In genomic region chr9:99076483-99077171, GRCh38 we compare ENCODE assay signal across 9 cellular contexts. TPM values are rescaled to one million over a fixed set of nuclear protein-coding genes. Genes with fewer than 3 reads are reported as not detected.
DNase-seq lines count a peak whose midpoint lies in the region; ATAC-seq and TF ChIP-seq lines count a peak whose summit lies in the region.
"Had no signal": no experiment of that assay in that cellular context is flagged by ENCODE, and none has a peak within 500 bp of the region (broad histone marks: within the 10 kb centered on the region; RNA-seq: fewer than 3 reads in every experiment).

No MANE protein-coding gene starts in this region.

- H3K9me2 ChIP-seq in Karpas-422 (replicated peaks; ENCODE audit: insufficient read depth, low read length): no peaks in the 10 kb centered on the region

- no peak overlapping the region for H3K9ac ChIP-seq in Karpas-422 (ENCODE audit: low read length)

- H3K4me3 ChIP-seq in CD8-positive, alpha-beta T cell (ENCODE audit: low read depth, low read length): no peak overlapping the region
- H3K4me3 ChIP-seq in Karpas-422 (ENCODE audit: low read length) (no peak overlapping the region), mucosa of descending colon (no peak overlapping the region), coronary artery (no peak overlapping the region)
- H3K4me3 ChIP-seq: pancreas had no signal

- peak overlapping the region; percentile 91; the same call in 1 of the 2 replicates for H2AFZ ChIP-seq in Karpas-422 (ENCODE audit: low read length)

- POLR2A ChIA-PET in CD8-positive, alpha-beta T cell (lab: Charles Lee): interaction anchor here (1.0 to 2.2 kb wide), 8 partner anchors 10 to 74 kb away, joined by 3 to 19 read pairs (median 3); partner anchors contain the start of gene TGFBR1

- H3K27me3 ChIP-seq in CD8-positive, alpha-beta T cell (ENCODE audit: insufficient read depth, low read length): no peaks in the 10 kb centered on the region
- no peaks in the 10 kb centered on the region for H3K27me3 ChIP-seq in Karpas-422 (ENCODE audit: low read length)
- H3K27me3 ChIP-seq: pancreas had no signal

- peak overlapping the region; percentile 33 for H3K4me3 Mint-ChIP-seq in CD8-positive, alpha-beta T cell
- H3K4me3 Mint-ChIP-seq in activated T-cell treated with anti-CD3 and anti-CD28 coated beads, Interleukin-2, amount 50 U/mL, for 4 hours: peak overlapping the region; percentile 23

- H4K20me1 ChIP-seq in Karpas-422 (ENCODE audit: insufficient read depth, low read depth, low read length): no peaks in the 10 kb centered on the region

- intact Hi-C loops in CD8-positive, alpha-beta T cell (cut with DNase I, micrococcal nuclease): loop anchor here (1.0 to 5.0 kb wide), 4 partner anchors 17 to 34 kb away; no protein-coding TSS in a partner anchor
- intact Hi-C loops in mucosa of descending colon (cut with DNase I, micrococcal nuclease): no loop called here

- CTCF ChIA-PET in CD8-positive, alpha-beta T cell (lab: Charles Lee): interaction anchor here (1.0 to 2.8 kb wide), 4 partner anchors 9 to 65 kb away, joined by 3 to 14 read pairs (median 4); no protein-coding TSS in a partner anchor

- H3K9me3 ChIP-seq in CD8-positive, alpha-beta T cell (ENCODE audit: low read length): no peaks in the 10 kb centered on the region
- H3K9me3 ChIP-seq in Karpas-422 (ENCODE audit: low read length) (no peaks in the 10 kb centered on the region), mucosa of descending colon (no peaks in the 10 kb centered on the region)
- H3K9me3 ChIP-seq: pancreas had no signal

- no peak overlapping the region for H3K4me2 ChIP-seq in Karpas-422 (ENCODE audit: low read depth, low read length, poor library complexity, severe bottlenecking)

- DNase-seq in CD8-positive, alpha-beta T cell: peak in 6 of 7 experiments; percentile 46 to 79 (median 58)
- no peak for DNase-seq in Karpas-422
- DNase-seq in activated T-cell treated with anti-CD3 and anti-CD28 coated beads, Interleukin-2, amount 50 U/mL, for 4 hours: peak; percentile 25
- DNase-seq in mucosa of descending colon: peak; percentile 30 to 70 (median 43)
- no peak for DNase-seq in coronary artery (ENCODE audit: low spot score)
- DNase-seq in mesenteric fat pad (ENCODE audit: low spot score): no peak
- no peak for DNase-seq in NCI-H2029 (lab: John Stamatoyannopoulos, UW)
- DNase-seq: pancreas had no signal

- no peaks in the 10 kb centered on the region for H3K79me2 ChIP-seq in Karpas-422 (ENCODE audit: low read length)

- no peak for TF ChIP-seq CTCF in CD8-positive, alpha-beta T cell (IDR thresholded peaks at IDR 0.05)
- TF ChIP-seq CTCF in mucosa of descending colon (IDR thresholded peaks at IDR 0.05) (no peak), coronary artery (IDR thresholded peaks at IDR 0.05) (no peak)

- ATAC-seq in CD8-positive, alpha-beta T cell: peak; percentile 98
- ATAC-seq in activated T-cell treated with anti-CD3 and anti-CD28 coated beads, Interleukin-2, amount 50 U/mL, for 4 hours: peak; percentile 73 to 79
- ATAC-seq in mucosa of descending colon (peak; percentile 75), HG03139 (IDR thresholded peaks at IDR 0.05; ENCODE audit: unreplicated experiment) (no peak)

- H3K27me3 Mint-ChIP-seq in CD8-positive, alpha-beta T cell (ENCODE audit: low read depth): no peaks in the 10 kb centered on the region
- no peaks in the 10 kb centered on the region for H3K27me3 Mint-ChIP-seq in activated T-cell treated with anti-CD3 and anti-CD28 coated beads, Interleukin-2, amount 50 U/mL, for 4 hours (ENCODE audit: low read depth)

- no peak overlapping the region for H3K27ac ChIP-seq in CD8-positive, alpha-beta T cell (ENCODE audit: low read depth, low read length)
- no peak overlapping the region for H3K27ac ChIP-seq in Karpas-422 (ENCODE audit: low read length)
- H3K27ac ChIP-seq in coronary artery: no peak overlapping the region
- H3K27ac ChIP-seq: pancreas had no signal

- H3K36me3 Mint-ChIP-seq in CD8-positive, alpha-beta T cell: no peaks in the 10 kb centered on the region
- H3K36me3 Mint-ChIP-seq in activated T-cell treated with anti-CD3 and anti-CD28 coated beads, Interleukin-2, amount 50 U/mL, for 4 hours (ENCODE audit: insufficient read depth): no peaks in the 10 kb centered on the region

- H3K9me3 Mint-ChIP-seq in CD8-positive, alpha-beta T cell: no peaks in the 10 kb centered on the region
- no peaks in the 10 kb centered on the region for H3K9me3 Mint-ChIP-seq in activated T-cell treated with anti-CD3 and anti-CD28 coated beads, Interleukin-2, amount 50 U/mL, for 4 hours

- peak overlapping the region; percentile 84 for H3K27ac Mint-ChIP-seq in CD8-positive, alpha-beta T cell

- H3K4me1 Mint-ChIP-seq in CD8-positive, alpha-beta T cell (ENCODE audit: low read depth): peaks cover 54% of the 10 kb centered on the region
- H3K4me1 Mint-ChIP-seq in activated T-cell treated with anti-CD3 and anti-CD28 coated beads, Interleukin-2, amount 50 U/mL, for 4 hours (ENCODE audit: low read depth): peaks cover 52% of the 10 kb centered on the region

- H3K36me3 ChIP-seq in CD8-positive, alpha-beta T cell (ENCODE audit: insufficient read depth, low read length): no peaks in the 10 kb centered on the region
- H3K36me3 ChIP-seq in Karpas-422 (ENCODE audit: insufficient read depth, low read length): no peaks in the 10 kb centered on the region
- H3K36me3 ChIP-seq in mucosa of descending colon (ENCODE audit: low read depth): no peaks in the 10 kb centered on the region
- H3K36me3 ChIP-seq: pancreas had no signal

- H3K4me1 ChIP-seq in CD8-positive, alpha-beta T cell (ENCODE audit: insufficient read depth, low read length): peaks cover 23% of the 10 kb centered on the region
- peaks cover 11% of the 10 kb centered on the region for H3K4me1 ChIP-seq in Karpas-422 (ENCODE audit: low read length)
- no peaks in the 10 kb centered on the region for H3K4me1 ChIP-seq in mucosa of descending colon (ENCODE audit: low read depth)
- H3K4me1 ChIP-seq: pancreas had no signal

RNA-seq across cellular contexts. Expression of gene TGFBR1, which starts 28.3 kb away (rescaled TPM):
- 10 to 100 TPM; 24.2 to 25.8 TPM for total RNA-seq in CD8-positive, alpha-beta T cell
- 7.2 and 17.9 TPM in 2 replicates for total RNA-seq in Karpas-422 (2014; rRNA removed; shearing (Covaris generic); ENCODE audit: low replicate concordance)
- 10 to 100 TPM; 14.6 to 19.6 (median 17.0) TPM for total RNA-seq in activated T-cell treated with anti-CD3 and anti-CD28 coated beads, Interleukin-2, amount 50 U/mL, for 4 hours
- total RNA-seq in mucosa of descending colon (10 to 100 TPM; 23.7 to 71.6 (median 24.7) TPM), mesenteric fat pad (56.2 TPM)

Comparison
In these comparisons a context has a peak if more than half of its experiments do, and no peak if none do; other contexts are left out.
1. DNase-seq: peak in CD8-positive, alpha-beta T cell (6 of 7), activated T-cell treated with anti-CD3 and anti-CD28 coated beads, Interleukin-2, amount 50 U/mL, for 4 hours (single experiment) and mucosa of descending colon (3 of 3); none in Karpas-422 (single experiment), coronary artery (single experiment), mesenteric fat pad (single experiment) and NCI-H2029 (single experiment).
2. intact Hi-C loops: an anchor here in CD8-positive, alpha-beta T cell (1.0 to 5.0 kb wide); none called in mucosa of descending colon.